Comparison of ENCODE assay signal across 1 cellular context in the genomic region with DNA sequence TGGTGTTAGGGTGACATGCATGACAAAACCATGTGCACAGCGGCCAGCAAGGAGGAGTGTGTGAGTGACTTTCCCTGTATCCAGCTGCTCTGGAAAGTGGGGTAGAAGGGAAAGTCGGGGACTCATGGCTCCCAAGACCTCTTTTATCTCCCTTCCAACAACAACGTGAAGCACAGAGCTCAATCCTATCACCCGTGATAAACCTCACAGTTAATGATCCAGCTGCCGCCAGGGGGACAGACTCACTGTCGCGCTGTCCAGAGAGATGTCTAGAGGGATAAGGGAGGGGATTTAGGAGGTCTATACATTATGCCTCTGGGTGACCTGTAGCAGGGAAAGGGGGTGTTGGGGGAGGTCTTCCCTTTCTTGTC.
TF ChIP-seq lines count a peak whose summit lies in the region.

No MANE protein-coding gene starts in this region.

TF ChIP-seq in A549, 52 proteins besides CTCF, POLR2A, EP300 and RAD21 (continued from another document):
- TF ChIP-seq, protein P1, sequence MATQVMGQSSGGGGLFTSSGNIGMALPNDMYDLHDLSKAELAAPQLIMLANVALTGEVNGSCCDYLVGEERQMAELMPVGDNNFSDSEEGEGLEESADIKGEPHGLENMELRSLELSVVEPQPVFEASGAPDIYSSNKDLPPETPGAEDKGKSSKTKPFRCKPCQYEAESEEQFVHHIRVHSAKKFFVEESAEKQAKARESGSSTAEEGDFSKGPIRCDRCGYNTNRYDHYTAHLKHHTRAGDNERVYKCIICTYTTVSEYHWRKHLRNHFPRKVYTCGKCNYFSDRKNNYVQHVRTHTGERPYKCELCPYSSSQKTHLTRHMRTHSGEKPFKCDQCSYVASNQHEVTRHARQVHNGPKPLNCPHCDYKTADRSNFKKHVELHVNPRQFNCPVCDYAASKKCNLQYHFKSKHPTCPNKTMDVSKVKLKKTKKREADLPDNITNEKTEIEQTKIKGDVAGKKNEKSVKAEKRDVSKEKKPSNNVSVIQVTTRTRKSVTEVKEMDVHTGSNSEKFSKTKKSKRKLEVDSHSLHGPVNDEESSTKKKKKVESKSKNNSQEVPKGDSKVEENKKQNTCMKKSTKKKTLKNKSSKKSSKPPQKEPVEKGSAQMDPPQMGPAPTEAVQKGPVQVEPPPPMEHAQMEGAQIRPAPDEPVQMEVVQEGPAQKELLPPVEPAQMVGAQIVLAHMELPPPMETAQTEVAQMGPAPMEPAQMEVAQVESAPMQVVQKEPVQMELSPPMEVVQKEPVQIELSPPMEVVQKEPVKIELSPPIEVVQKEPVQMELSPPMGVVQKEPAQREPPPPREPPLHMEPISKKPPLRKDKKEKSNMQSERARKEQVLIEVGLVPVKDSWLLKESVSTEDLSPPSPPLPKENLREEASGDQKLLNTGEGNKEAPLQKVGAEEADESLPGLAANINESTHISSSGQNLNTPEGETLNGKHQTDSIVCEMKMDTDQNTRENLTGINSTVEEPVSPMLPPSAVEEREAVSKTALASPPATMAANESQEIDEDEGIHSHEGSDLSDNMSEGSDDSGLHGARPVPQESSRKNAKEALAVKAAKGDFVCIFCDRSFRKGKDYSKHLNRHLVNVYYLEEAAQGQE (IDR thresholded peaks at IDR 0.05): no peak
- TF ChIP-seq ELK1 (IDR thresholded peaks at IDR 0.05; ENCODE audit: low read depth, low read length): no peak
- TF ChIP-seq, protein P2, sequence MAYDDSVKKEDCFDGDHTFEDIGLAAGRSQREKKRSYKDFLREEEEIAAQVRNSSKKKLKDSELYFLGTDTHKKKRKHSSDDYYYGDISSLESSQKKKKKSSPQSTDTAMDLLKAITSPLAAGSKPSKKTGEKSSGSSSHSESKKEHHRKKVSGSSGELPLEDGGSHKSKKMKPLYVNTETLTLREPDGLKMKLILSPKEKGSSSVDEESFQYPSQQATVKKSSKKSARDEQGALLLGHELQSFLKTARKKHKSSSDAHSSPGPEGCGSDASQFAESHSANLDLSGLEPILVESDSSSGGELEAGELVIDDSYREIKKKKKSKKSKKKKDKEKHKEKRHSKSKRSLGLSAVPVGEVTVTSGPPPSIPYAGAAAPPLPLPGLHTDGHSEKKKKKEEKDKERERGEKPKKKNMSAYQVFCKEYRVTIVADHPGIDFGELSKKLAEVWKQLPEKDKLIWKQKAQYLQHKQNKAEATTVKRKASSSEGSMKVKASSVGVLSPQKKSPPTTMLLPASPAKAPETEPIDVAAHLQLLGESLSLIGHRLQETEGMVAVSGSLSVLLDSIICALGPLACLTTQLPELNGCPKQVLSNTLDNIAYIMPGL (CRISPR knock-in tag; IDR thresholded peaks at IDR 0.05; ENCODE audit: borderline replicate concordance): no peak
